ENCODE assay signal across 9 cellular contexts in the genomic region with DNA sequence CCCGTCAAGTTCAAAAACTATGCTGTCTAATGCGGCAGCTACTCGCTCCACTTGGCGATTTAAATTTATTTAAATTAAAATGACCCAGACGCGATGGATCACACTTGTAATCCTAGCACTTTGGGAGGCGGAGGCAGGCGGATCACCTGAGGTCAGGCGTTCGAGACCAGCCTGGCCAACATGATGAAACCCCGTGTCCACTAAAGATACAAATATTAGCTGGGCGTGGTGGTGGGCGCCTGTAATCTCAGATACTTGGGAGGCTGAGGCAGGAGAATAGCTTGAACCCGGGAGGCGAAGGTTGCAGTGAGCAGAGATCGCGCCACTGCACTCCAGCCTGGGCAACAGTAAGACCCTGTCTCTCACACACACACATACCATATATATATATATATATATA. TPM values are rescaled to one million over a fixed set of nuclear protein-coding genes. Genes with fewer than 3 reads are reported as not detected.
DNase-seq lines count a peak whose midpoint lies in the region; ATAC-seq and TF ChIP-seq lines count a peak whose summit lies in the region.
"Not testable (repeated sequence)": the region's sequence is repeated elsewhere in the genome, so short reads cannot be mapped to it uniquely, and the experiment has no call there.
"Had no signal": no experiment of that assay in that cellular context is flagged by ENCODE, and none has a peak within 500 bp of the region (broad histone marks: within the 10 kb centered on the region; RNA-seq: fewer than 3 reads in every experiment).

No MANE protein-coding gene starts in this region.

- no CpG with 5 or more reads among the region's 17 CpGs for WGBS in H9 (ENCODE audit: extremely low coverage, insufficient read length, low lambda C conversion rate)
- WGBS in mesenchymal stem cell, result 85% methylated on average over 13 of the region's 17 CpGs

- not testable (repeated sequence) for H2BK15ac ChIP-seq in H9 (ENCODE audit: low read depth, low read length); mesenchymal stem cell (ENCODE audit: low read depth, poor library complexity, severe bottlenecking)

- not testable (repeated sequence) for H2AFZ ChIP-seq in H9 (ENCODE audit: low read length); OCI-LY7 (ENCODE audit: low read length); mesenchymal stem cell (ENCODE audit: low read depth, low read length)

- H3K18ac ChIP-seq in H9 (ENCODE audit: insufficient read length, low read depth, low read length); mesenchymal stem cell (ENCODE audit: low read depth in 1 of 2, low read length in 2 of 2): not testable (repeated sequence)

- not testable (repeated sequence) for H3K14ac ChIP-seq in H9 (ENCODE audit: insufficient read depth, low read length); mesenchymal stem cell (ENCODE audit: low read length in 2 of 2)

- H3K4me3 Mint-ChIP-seq in H9 (peak overlapping the region; percentile 62 to 78), MCF 10A (ENCODE audit: unreplicated experiment) (peak overlapping the region; percentile 90)
- H3K4me3 Mint-ChIP-seq in activated CD8-positive, alpha-beta T cell treated with anti-CD3 and anti-CD28 coated beads for 36 hours, result peak overlapping the region; percentile 99

- not testable (repeated sequence) for H3K4ac ChIP-seq in H9 (ENCODE audit: low read depth, low read length); mesenchymal stem cell (ENCODE audit: low read depth in 1 of 2, low read length in 2 of 2)

- H2BK5ac ChIP-seq in H9 (ENCODE audit: insufficient read length, low read length); mesenchymal stem cell (ENCODE audit: low read depth, low read length, poor library complexity, severe bottlenecking): not testable (repeated sequence)

- not testable (repeated sequence) for H2BK120ac ChIP-seq in H9 (ENCODE audit: low read depth, low read length, poor library complexity, severe bottlenecking); mesenchymal stem cell (ENCODE audit: low read depth, low read length)

- not testable (repeated sequence) for TF ChIP-seq CTCF in AG04449 (IDR thresholded peaks at IDR 0.05; ENCODE audit: insufficient read depth, low read length, missing control alignments); H9 (conservative IDR thresholded peaks at IDR 0.05); OCI-LY7 (conservative IDR thresholded peaks at IDR 0.05; ENCODE audit: low read length); activated CD8-positive, alpha-beta T cell treated with anti-CD3 and anti-CD28 coated beads for 36 hours (IDR thresholded peaks at IDR 0.05); MCF 10A (IDR thresholded peaks at IDR 0.05; ENCODE audit: unreplicated experiment); fibroblast of mammary gland (conservative IDR thresholded peaks at IDR 0.05; ENCODE audit: control insufficient read depth, insufficient read depth, low read depth, low read length)

- H3K79me2 ChIP-seq in H9 (ENCODE audit: insufficient read depth, low read length), result not testable (repeated sequence)
- H3K79me2 ChIP-seq in OCI-LY7 (ENCODE audit: insufficient read depth, low read depth, low read length), result peaks cover 19% of the 10 kb centered on the region

- peaks cover 38% of the 10 kb centered on the region for H3K36me3 ChIP-seq in OCI-LY7 (ENCODE audit: insufficient read depth, low read length)
- peaks cover 14 to 35% of the 10 kb centered on the region in 2 experiments for H3K36me3 ChIP-seq in mesenchymal stem cell (ENCODE audit: control insufficient read depth in 1 of 2, insufficient read depth in 2 of 2, low read depth in 1 of 2, low read length in 2 of 2)

- peaks cover 15 to 19% of the 10 kb centered on the region in 2 experiments for H3K4me1 Mint-ChIP-seq in H9
- peaks cover 11% of the 10 kb centered on the region for H3K4me1 Mint-ChIP-seq in activated CD8-positive, alpha-beta T cell treated with anti-CD3 and anti-CD28 coated beads for 36 hours (ENCODE audit: low read depth)
- H3K4me1 Mint-ChIP-seq in MCF 10A (ENCODE audit: insufficient read depth, unreplicated experiment), result not testable (repeated sequence)

- not testable (repeated sequence) for H2AK5ac ChIP-seq in H9 (ENCODE audit: insufficient read length, low read length); mesenchymal stem cell (ENCODE audit: low read length, severe bottlenecking)

- H3K27ac Mint-ChIP-seq in H9; activated CD8-positive, alpha-beta T cell treated with anti-CD3 and anti-CD28 coated beads for 36 hours; MCF 10A (ENCODE audit: low read depth, unreplicated experiment): not testable (repeated sequence)

- CTCF ChIA-PET in AG04449 (lab: Yijun Ruan, JAX), result interaction anchor here (7.0 kb wide), 1 partner anchor 11 kb away, joined by 59 read pairs; no protein-coding TSS in a partner anchor
- CTCF ChIA-PET in OCI-LY7 (lab: Charles Lee; ENCODE audit: unreplicated experiment), result not testable (repeated sequence)
- CTCF ChIA-PET in activated CD8-positive, alpha-beta T cell treated with anti-CD3 and anti-CD28 coated beads for 36 hours (lab: Charles Lee), result interaction anchor here (5.4 kb wide), 1 partner anchor 11 kb away, joined by 67 read pairs; no protein-coding TSS in a partner anchor
- CTCF ChIA-PET in MCF 10A (lab: Yijun Ruan, JAX), result interaction anchor here (0.7 to 5.2 kb wide), 2 partner anchors 10 to 239 kb away, joined by 4 to 28 read pairs; no protein-coding TSS in a partner anchor

- H4K5ac ChIP-seq in H9 (ENCODE audit: insufficient read length, low read depth, low read length), result not testable (repeated sequence)

- H3K9me3 Mint-ChIP-seq in H9; activated CD8-positive, alpha-beta T cell treated with anti-CD3 and anti-CD28 coated beads for 36 hours; MCF 10A (ENCODE audit: unreplicated experiment): not testable (repeated sequence)

- H3K79me1 ChIP-seq in H9 (ENCODE audit: insufficient read depth, low read depth, low read length, poor library complexity, severe bottlenecking), result not testable (repeated sequence)
- H3K79me1 ChIP-seq in mesenchymal stem cell (replicated peaks; ENCODE audit: low read length, poor library complexity, severe bottlenecking), result peaks cover 14% of the 10 kb centered on the region

- not testable (repeated sequence) for H3K9me3 ChIP-seq in H9 (ENCODE audit: control insufficient read depth, low read depth, low read length); OCI-LY7 (ENCODE audit: low read length); mesenchymal stem cell (ENCODE audit: control insufficient read depth, low read length)

- POLR2A ChIA-PET in AG04449 (lab: Yijun Ruan, JAX), result not testable (repeated sequence)
- POLR2A ChIA-PET in OCI-LY7 (lab: Charles Lee) (interaction anchor here (0.5 to 0.6 kb wide), 2 partner anchors 218 to 755 kb away, joined by 3 read pairs; no protein-coding TSS in a partner anchor), MCF 10A (lab: Yijun Ruan, JAX) (interaction anchor here (0.5 to 3.4 kb wide), 6 partner anchors 10 to 869 kb away, joined by 3 to 24 read pairs (median 4); partner anchors contain the start of genes SYNJ1 and TMEM50B)
- POLR2A ChIA-PET in activated CD8-positive, alpha-beta T cell treated with anti-CD3 and anti-CD28 coated beads for 36 hours (lab: Charles Lee), result interaction anchor here (1.2 to 1.9 kb wide), 2 partner anchors 197 to 332 kb away, joined by 3 to 8 read pairs; partner anchors contain the start of gene MIS18A

- H3K4me3 ChIP-seq in AG04449 (ENCODE audit: low read depth, low read length), result peak overlapping the region; percentile 45
- peak overlapping the region; percentile 88 for H3K4me3 ChIP-seq in OCI-LY7 (ENCODE audit: low read depth, low read length, poor library complexity, severe bottlenecking)
- H3K4me3 ChIP-seq in fibroblast of mammary gland (ENCODE audit: control insufficient read depth, low read depth, low read length), result peak overlapping the region; percentile 30
- H3K4me3 ChIP-seq in mesenchymal stem cell (ENCODE audit: insufficient read depth in 1 of 2, low read depth in 1 of 2, low read length in 2 of 2), result peak overlapping the region; percentile 42 to 63
- peak overlapping the region; percentile 21 for H3K4me3 ChIP-seq in skeletal muscle cell (ENCODE audit: low read depth, low read length)

- not testable (repeated sequence) for ATAC-seq in activated CD8-positive, alpha-beta T cell treated with anti-CD3 and anti-CD28 coated beads for 36 hours

- intact Hi-C loops in OCI-LY7 (cut with micrococcal nuclease; ENCODE audit: unreplicated experiment), result loop anchor here (2.0 to 5.0 kb wide), 4 partner anchors 218 to 931 kb away; partner anchors contain the start of genes GART, MIS18A, SCAF4 and SON
- intact Hi-C loops in activated CD8-positive, alpha-beta T cell treated with anti-CD3 and anti-CD28 coated beads for 36 hours (cut with micrococcal nuclease); MCF 10A (cut with micrococcal nuclease): not testable (repeated sequence)

- H3K27me3 Mint-ChIP-seq in H9 (ENCODE audit: low read depth); activated CD8-positive, alpha-beta T cell treated with anti-CD3 and anti-CD28 coated beads for 36 hours: not testable (repeated sequence)
- peaks cover 14% of the 10 kb centered on the region for H3K27me3 Mint-ChIP-seq in MCF 10A (ENCODE audit: insufficient read depth, unreplicated experiment)

- H3K23me2 ChIP-seq in H9 (ENCODE audit: insufficient read length, low read depth, low read length, poor library complexity, severe bottlenecking), result not testable (repeated sequence)

- not testable (repeated sequence) for H4K91ac ChIP-seq in H9 (ENCODE audit: insufficient read length, low read depth, low read length); mesenchymal stem cell (ENCODE audit: low read length)

- not testable (repeated sequence) for H2BK20ac ChIP-seq in H9 (ENCODE audit: low read depth, low read length, poor library complexity, severe bottlenecking)

- not testable (repeated sequence) for H2BK12ac ChIP-seq in H9 (ENCODE audit: insufficient read length, low read depth, low read length); mesenchymal stem cell (ENCODE audit: low read length in 2 of 2)

- not testable (repeated sequence) for BruUV-seq in OCI-LY7 (replicated peaks; lab: Mats Ljungman, UMichigan); MCF 10A (replicated peaks; lab: Mats Ljungman, UMichigan)

- not testable (repeated sequence) for H3K23ac ChIP-seq in H9 (ENCODE audit: insufficient read length, low read depth, low read length); mesenchymal stem cell (ENCODE audit: low read length in 2 of 2)

- H3K9me2 ChIP-seq in OCI-LY7 (ENCODE audit: insufficient read depth, low read length), result not testable (repeated sequence)

- H3K4me1 ChIP-seq in H9 (ENCODE audit: insufficient read depth, low read length); mesenchymal stem cell (ENCODE audit: control insufficient read depth, insufficient read depth, low read depth, low read length): not testable (repeated sequence)
- H3K4me1 ChIP-seq in OCI-LY7 (ENCODE audit: insufficient read depth, low read length, poor library complexity, severe bottlenecking), result peaks cover 10% of the 10 kb centered on the region

- not testable (repeated sequence) for H3K27me3 ChIP-seq in H9 (ENCODE audit: insufficient read depth, low read length); mesenchymal stem cell (ENCODE audit: control insufficient read depth in 1 of 2, insufficient read depth in 1 of 2, low read length in 2 of 2)

- not testable (repeated sequence) for H3K9ac ChIP-seq in H9 (ENCODE audit: extremely low read depth, insufficient read length, low read length)
- peak overlapping the region; percentile 55 for H3K9ac ChIP-seq in mesenchymal stem cell (ENCODE audit: low read length)

- DNase-seq in AG04449 (ENCODE audit: low read depth, low spot score); H9; OCI-LY7 (ENCODE audit: low spot score); activated CD8-positive, alpha-beta T cell treated with anti-CD3 and anti-CD28 coated beads for 36 hours; MCF 10A (ENCODE audit: unreplicated experiment); fibroblast of mammary gland (ENCODE audit: low read depth); mesenchymal stem cell; skeletal muscle cell (ENCODE audit: low read depth): not testable (repeated sequence)

- H3K27ac ChIP-seq in H9 (ENCODE audit: insufficient read length, low read depth, low read length); OCI-LY7 (ENCODE audit: low read depth, low read length, poor library complexity, severe bottlenecking); mesenchymal stem cell (ENCODE audit: low read length, poor library complexity, severe bottlenecking): not testable (repeated sequence)

- not testable (repeated sequence) for H3K56ac ChIP-seq in H9 (ENCODE audit: insufficient read length, low read depth, low read length)

- not testable (repeated sequence) for H4K20me1 ChIP-seq in H9 (ENCODE audit: control insufficient read depth, insufficient read depth, insufficient read length); OCI-LY7 (ENCODE audit: insufficient read depth, low read length)

- H3K4me2 ChIP-seq in H9 (ENCODE audit: insufficient read depth, insufficient read length, low read length), result peak overlapping the region; percentile 69
- H3K4me2 ChIP-seq in OCI-LY7 (ENCODE audit: low read length), result peak overlapping the region; percentile 67
- H3K4me2 ChIP-seq in mesenchymal stem cell (ENCODE audit: low read length, poor library complexity, severe bottlenecking), result peak overlapping the region; percentile 53

- H4K8ac ChIP-seq in H9 (replicated peaks; ENCODE audit: insufficient read length, low read depth, low read length); mesenchymal stem cell (ENCODE audit: low read length): not testable (repeated sequence)

- H3T11ph ChIP-seq in H9 (ENCODE audit: low read length), result not testable (repeated sequence)

- H3K36me3 Mint-ChIP-seq in H9 (ENCODE audit: insufficient read depth in 1 of 3, low read depth in 3 of 3) (peaks cover 19 to 37% (median 33%) of the 10 kb centered on the region in 3 experiments; a peak in 6 of 7 replicates), MCF 10A (ENCODE audit: insufficient read depth, unreplicated experiment) (peaks cover 34% of the 10 kb centered on the region)
- peaks cover 20% of the 10 kb centered on the region for H3K36me3 Mint-ChIP-seq in activated CD8-positive, alpha-beta T cell treated with anti-CD3 and anti-CD28 coated beads for 36 hours (ENCODE audit: low read depth)

RNA-seq across cellular contexts. Expression of gene CFAP298, which starts 1.2 kb away (rescaled TPM):
- 78.9 and 81.8 TPM in 2 replicates for total RNA-seq in H9 (2021)
- 43.6 and 56.0 TPM in 2 replicates for total RNA-seq in OCI-LY7 (2014; rRNA removed; shearing (Covaris generic))
- total RNA-seq in OCI-LY7 (2022), result 49.4 and 64.2 TPM in 2 replicates
- total RNA-seq in activated CD8-positive, alpha-beta T cell treated with anti-CD3 and anti-CD28 coated beads for 36 hours, result 10 to 100 TPM; 36.2 to 39.5 TPM
- total RNA-seq in MCF 10A (2022), result 52.7 and 54.2 TPM in 2 replicates
- polyA plus RNA-seq in mesenchymal stem cell (2013, experiment 1 of 2), result 48.8 TPM
- 51.4 TPM for polyA plus RNA-seq in mesenchymal stem cell (2013, experiment 2 of 2)

RNA-seq across cellular contexts. Expression of gene TCP10L, which starts 25.6 kb away (rescaled TPM):
- total RNA-seq in H9 (2021) (3.4 and 5.1 TPM in 2 replicates), OCI-LY7 (2022) (0.63 and 1.2 TPM in 2 replicates), MCF 10A (2022) (not detected in 2 replicates)
- total RNA-seq in OCI-LY7 (2014; rRNA removed; shearing (Covaris generic)), result 2.0 and 3.9 TPM in 2 replicates
- under 1 TPM; 0.31 to 0.63 TPM for total RNA-seq in activated CD8-positive, alpha-beta T cell treated with anti-CD3 and anti-CD28 coated beads for 36 hours
- 0.14 TPM for polyA plus RNA-seq in mesenchymal stem cell (2013, experiment 1 of 2)
- 0.18 TPM for polyA plus RNA-seq in mesenchymal stem cell (2013, experiment 2 of 2)
- total RNA-seq: subcutaneous adipose tissue had no signal

Comparison
In these comparisons a context has a peak if more than half of its experiments do, and no peak if none do; other contexts are left out.
1. H3K4me3 ChIP-seq: peak in every context shown above with its lines; median percentile 88 in OCI-LY7; 52 in mesenchymal stem cell; 45 in AG04449; 30 in fibroblast of mammary gland; 21 in skeletal muscle cell.